In genomic region chr11:113532697-113533424, GRCh38 we compare ENCODE assay signal across 8 cellular contexts.
DNase-seq lines count a peak whose midpoint lies in the region; ATAC-seq and TF ChIP-seq lines count a peak whose summit lies in the region.

No MANE protein-coding gene starts in this region.

- CTCF ChIA-PET in HEK293T (lab: Yijun Ruan, JAX), result interaction anchor here (0.7 to 2.6 kb wide), 6 partner anchors 20 to 228 kb away, joined by 3 to 9 read pairs (median 3); no protein-coding TSS in a partner anchor

- no peaks in the 10 kb centered on the region for H3K36me3 Mint-ChIP-seq in memory B cell

- peaks cover 4% of the 10 kb centered on the region for H3K4me1 Mint-ChIP-seq in memory B cell

- POLR2A ChIA-PET in HEK293T (lab: Yijun Ruan, JAX), result no interaction called here

- H3K27ac Mint-ChIP-seq in memory B cell, result no peak overlapping the region

- DNase-seq in CD1c-positive myeloid dendritic cell (ENCODE audit: extremely low spot score), result peak; percentile 72
- DNase-seq in HEK293T (ENCODE audit: extremely low spot score), result peak; percentile 73
- peak; percentile 82 to 98 for DNase-seq in NCI-H526 (lab: John Stamatoyannopoulos, UW)
- DNase-seq in activated CD4-positive, alpha-beta T cell treated with anti-CD3 and anti-CD28 coated beads, Interleukin-2, amount 50 U/mL, for 4 hours, result peak; percentile 43 to 46
- DNase-seq in ecto neural progenitor cell (ENCODE audit: low spot score), result peak; percentile 78
- DNase-seq in memory B cell (ENCODE audit: low spot score in 2 of 2), result peak; percentile 29 to 53
- DNase-seq in stimulated activated CD8-positive, alpha-beta memory T cell treated with anti-CD3 and anti-CD28 coated beads, Interleukin-15, amount 100 ng/mL, for 4 hours (ENCODE audit: low read depth in 2 of 2), result peak; percentile 7 to 8

- peaks cover 8% of the 10 kb centered on the region for H3K27me3 Mint-ChIP-seq in memory B cell

- ATAC-seq in memory B cell (ENCODE audit: low read depth) (peak; percentile 29), HG03571 (IDR thresholded peaks at IDR 0.05; ENCODE audit: unreplicated experiment) (no peak)

- H3K9me3 Mint-ChIP-seq in memory B cell, result no peaks in the 10 kb centered on the region

- H3K4me3 Mint-ChIP-seq in memory B cell, result no peak overlapping the region

TF ChIP-seq in HEK293T, 16 proteins besides CTCF, POLR2A, EP300 and RAD21:
- no peak for TF ChIP-seq L3MBTL2 (conservative IDR thresholded peaks at IDR 0.05)
- TF ChIP-seq SP1 (IDR thresholded peaks at IDR 0.05), result no peak
- TF ChIP-seq ELF4 (IDR thresholded peaks at IDR 0.05), result no peak

Comparison
In these comparisons a context has a peak if more than half of its experiments do, and no peak if none do; other contexts are left out.
1. DNase-seq: peak in every context shown above with its lines; median percentile 90 in NCI-H526; 78 in ecto neural progenitor cell; 73 in HEK293T; 72 in CD1c-positive myeloid dendritic cell; 44 in activated CD4-positive, alpha-beta T cell treated with anti-CD3 and anti-CD28 coated beads, Interleukin-2, amount 50 U/mL, for 4 hours; 41 in memory B cell; 8 in stimulated activated CD8-positive, alpha-beta memory T cell treated with anti-CD3 and anti-CD28 coated beads, Interleukin-15, amount 100 ng/mL, for 4 hours.